Comparison of ENCODE assay signal across 14 cellular contexts in the genomic region with DNA sequence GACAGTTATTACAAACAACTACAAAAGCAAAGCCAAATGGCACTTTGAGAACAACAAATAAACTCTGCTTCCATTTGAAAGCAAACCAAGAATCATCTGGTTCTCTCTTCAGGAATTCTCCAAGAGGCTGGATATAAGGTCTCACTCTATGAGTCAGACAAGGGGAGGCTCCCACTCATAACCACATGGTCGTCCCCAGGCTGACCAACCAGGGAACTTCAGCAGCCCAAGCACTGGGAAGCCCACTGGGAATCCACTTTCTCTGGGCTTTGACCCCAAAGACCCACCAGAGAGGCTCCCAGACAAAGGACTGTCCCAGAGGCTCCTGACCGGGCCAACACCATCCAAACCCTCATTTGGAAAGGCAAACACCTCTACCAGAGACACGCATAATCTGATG. TPM values are rescaled to one million over a fixed set of nuclear protein-coding genes. Genes with fewer than 3 reads are reported as not detected.
DNase-seq lines count a peak whose midpoint lies in the region; ATAC-seq and TF ChIP-seq lines count a peak whose summit lies in the region.
"Had no signal": no experiment of that assay in that cellular context is flagged by ENCODE, and none has a peak within 500 bp of the region (broad histone marks: within the 10 kb centered on the region; RNA-seq: fewer than 3 reads in every experiment).

No MANE protein-coding gene starts in this region.

- peaks cover 50% of the 10 kb centered on the region for H3K79me2 ChIP-seq in mammary epithelial cell (ENCODE audit: insufficient read depth, low read length)

- intact Hi-C loops in mammary epithelial cell (cut with micrococcal nuclease): loop anchor here (10.0 kb wide), 1 partner anchor 132 kb away; no protein-coding TSS in a partner anchor
- intact Hi-C loops in breast epithelium (cut with DNase I; ENCODE audit: low total_unique reads): no loop called here
- intact Hi-C loops in body of pancreas (cut with DNase I): no loop called here
- intact Hi-C loops in stomach (cut with DNase I; ENCODE audit: low total_unique reads): no loop called here

- TF ChIP-seq CTCF in mammary epithelial cell (conservative IDR thresholded peaks at IDR 0.05 in 1 of 2, IDR thresholded peaks at IDR 0.05 in 1 of 2; ENCODE audit: extremely low read depth in 1 of 2, insufficient read depth in 1 of 2, low read depth in 1 of 2, low read length in 2 of 2) (no peak), breast epithelium (IDR thresholded peaks at IDR 0.05) (no peak), body of pancreas (IDR thresholded peaks at IDR 0.05) (no peak), stomach (IDR thresholded peaks at IDR 0.05) (no peak)

- in situ Hi-C loops in mammary epithelial cell (cut with MboI; ENCODE audit: low sequenced_read_pairs in 2 of 2): no loop called here

- H3K4me2 ChIP-seq in mammary epithelial cell (ENCODE audit: insufficient read depth, low read depth, low read length): no peak overlapping the region

- no peaks in the 10 kb centered on the region for H3K9me3 ChIP-seq in mammary epithelial cell (replicated peaks; ENCODE audit: insufficient read depth, low read length)
- no peaks in the 10 kb centered on the region for H3K9me3 ChIP-seq in breast epithelium
- H3K9me3 ChIP-seq in body of pancreas: no peaks in the 10 kb centered on the region
- H3K9me3 ChIP-seq in stomach: no peaks in the 10 kb centered on the region
- H3K9me3 ChIP-seq: lower lobe of right lung, suprapubic skin had no signal

- CTCF ChIA-PET in mammary epithelial cell (lab: Charles Lee; ENCODE audit: low non-redundant PET): no interaction called here

- H3K27ac ChIP-seq in mammary epithelial cell (ENCODE audit: insufficient read depth, low read depth, low read length) (no peak overlapping the region), breast epithelium (no peak overlapping the region), body of pancreas (peak overlapping the region in 3 of 4 donors; percentile 42 to 75 (median 48)), stomach (peak overlapping the region in 2 of 5 donors; percentile 58 to 66), caudate nucleus (ENCODE audit: low read depth, low read length) (no peak overlapping the region)
- H3K27ac ChIP-seq: lower lobe of right lung, suprapubic skin had no signal

- no peaks in the 10 kb centered on the region for H4K20me1 ChIP-seq in mammary epithelial cell (ENCODE audit: insufficient read depth, low read length)

- H3K4me1 ChIP-seq in mammary epithelial cell (ENCODE audit: insufficient read depth, low read length) (peaks cover 2% of the 10 kb centered on the region), breast epithelium (no peaks in the 10 kb centered on the region), body of pancreas (peaks cover 20% of the 10 kb centered on the region), stomach (peaks cover 0 to 35% (median 5%) of the 10 kb centered on the region in 4 donors)
- H3K4me1 ChIP-seq: lower lobe of right lung had no signal

- no TSS peak for BruUV-seq in mammary epithelial cell (replicated peaks; lab: Mats Ljungman, UMichigan)

- dilution Hi-C loops in mammary epithelial cell (cut with HindIII; ENCODE audit: low sequenced_read_pairs): no loop called here

- H3K9ac ChIP-seq in mammary epithelial cell (ENCODE audit: insufficient read depth, low read length): no peak overlapping the region

- no peak for TF ChIP-seq EP300 in stomach (IDR thresholded peaks at IDR 0.05)

- H3K4me3 ChIP-seq in mammary epithelial cell (replicated peaks in 1 of 3; ENCODE audit: insufficient read depth in 1 of 3, low read depth in 2 of 3, low read length in 3 of 3) (no peak overlapping the region), breast epithelium (no peak overlapping the region), body of pancreas (no peak overlapping the region), stomach (no peak overlapping the region)
- H3K4me3 ChIP-seq: lower lobe of right lung, suprapubic skin had no signal

- H3K36me3 ChIP-seq in mammary epithelial cell (ENCODE audit: insufficient read depth, low read length) (peaks cover 3% of the 10 kb centered on the region), breast epithelium (no peaks in the 10 kb centered on the region), body of pancreas (replicated peaks in 1 of 2; ENCODE audit: insufficient read depth in 1 of 2, low read depth in 2 of 2) (no peaks in the 10 kb centered on the region), stomach (peaks cover 12 to 42% (median 39%) of the 10 kb centered on the region in 4 donors)

- no peak for ATAC-seq in body of pancreas
- no peak for ATAC-seq in GM19328 (IDR thresholded peaks at IDR 0.05; ENCODE audit: unreplicated experiment)
- ATAC-seq: Right ventricle myocardium inferior had no signal

- 90% methylated on average over 3 of the region's 3 CpGs for WGBS in mammary epithelial cell (ENCODE audit: low coverage, missing lambda C conversion rate)
- 84 to 95% methylated on average over 2 to 3 of the region's 3 CpGs for WGBS in body of pancreas, 2 donors
- 87 to 100% (median 96%) methylated on average over 3 of the region's 3 CpGs for WGBS in stomach, 5 donors

- H2AFZ ChIP-seq in mammary epithelial cell (ENCODE audit: low read depth, low read length): no peak overlapping the region

- TF ChIP-seq POLR2A in breast epithelium (IDR thresholded peaks at IDR 0.05) (no peak), body of pancreas (IDR thresholded peaks at IDR 0.05) (no peak), stomach (IDR thresholded peaks at IDR 0.05) (no peak)

- peak; percentile 16 for DNase-seq in mammary epithelial cell
- DNase-seq in breast epithelium (ENCODE audit: low spot score in 2 of 2): no peak
- no peak for DNase-seq in body of pancreas
- DNase-seq in iris pigment epithelial cell (ENCODE audit: low read depth): peak; percentile 73
- no peak for DNase-seq in stomach
- DNase-seq in NOMO-1 (lab: John Stamatoyannopoulos, UW; ENCODE audit: unreplicated experiment in 2 of 2): no peak
- no peak for DNase-seq in caudate nucleus (lab: John Stamatoyannopoulos, UW)
- DNase-seq: activated CD4-positive, CD25-positive, alpha-beta regulatory T cell treated with anti-CD3 and anti-CD28 coated beads, Interleukin-2, amount 50 U/mL, for 72 hours; lower lobe of right lung had no signal

- no peaks in the 10 kb centered on the region for H3K27me3 ChIP-seq in mammary epithelial cell (ENCODE audit: insufficient read depth, low read length)
- H3K27me3 ChIP-seq in breast epithelium: no peaks in the 10 kb centered on the region
- H3K27me3 ChIP-seq in body of pancreas: no peaks in the 10 kb centered on the region
- no peaks in the 10 kb centered on the region for H3K27me3 ChIP-seq in stomach
- H3K27me3 ChIP-seq: suprapubic skin had no signal

RNA-seq across cellular contexts. Expression of gene DGCR2, which starts 35.3 kb away (rescaled TPM):
- total RNA-seq in mammary epithelial cell (10 to 100 TPM; 66.1 to 80.9 TPM), breast epithelium (10 to 100 TPM; 36.8 to 58.4 (median 42.9) TPM), body of pancreas (10 to 100 TPM; 43.8 to 89.3 TPM), stomach (10 to 100 TPM; 11.1 to 75.3 (median 50.9) TPM)
- polyA plus RNA-seq in mammary epithelial cell (66.8 TPM), stomach (10 to 100 TPM in 2 of 3 donors, 1 to 10 TPM in 1; 5.0 to 22.2 (median 15.2) TPM)
- 107 TPM for polyA minus RNA-seq in mammary epithelial cell

RNA-seq across cellular contexts. Expression of gene TSSK2, which starts 44.2 kb away (rescaled TPM):
- total RNA-seq in mammary epithelial cell (under 1 TPM in 1 of 2 donors, not detected in 1; 0.16 TPM), breast epithelium (not detected), body of pancreas (under 1 TPM in 1 of 2 donors, not detected in 1; 0.33 TPM), stomach (not detected)
- polyA plus RNA-seq in mammary epithelial cell (not detected), stomach (under 1 TPM in 1 of 3 donors, not detected in 2; 0.08 TPM)
- polyA minus RNA-seq in mammary epithelial cell: not detected
- total RNA-seq: cerebellum, lower lobe of right lung, NCI-H460, Right ventricle myocardium inferior, suprapubic skin had no signal

RNA-seq across cellular contexts. Expression of gene ESS2, which starts 57.5 kb away (rescaled TPM):
- 10 to 100 TPM; 12.0 to 17.6 TPM for total RNA-seq in mammary epithelial cell
- polyA plus RNA-seq in mammary epithelial cell: 14.6 TPM
- 8.0 TPM for polyA minus RNA-seq in mammary epithelial cell
- 10 to 100 TPM; 12.2 to 17.7 (median 13.8) TPM for total RNA-seq in breast epithelium
- 1 to 10 TPM; 4.6 to 7.3 TPM for total RNA-seq in body of pancreas
- 1 to 10 TPM in 4 of 5 donors, not detected in 1; 1.4 to 9.4 (median 7.9) TPM for total RNA-seq in stomach
- 10 to 100 TPM; 13.3 to 18.5 (median 16.4) TPM for polyA plus RNA-seq in stomach

Comparison
In these comparisons a context has a peak if more than half of its experiments do, and no peak if none do; other contexts are left out.
1. DNase-seq: peak in mammary epithelial cell (single experiment) and iris pigment epithelial cell (single experiment); none in breast epithelium (0 of 2), body of pancreas (0 of 4), stomach (single experiment), NOMO-1 (0 of 2) and caudate nucleus (0 of 61).
2. H3K27ac ChIP-seq: peak in body of pancreas (3 of 4); none in mammary epithelial cell (single experiment), breast epithelium (0 of 2) and caudate nucleus (single experiment).